In genomic region chr18:57743008-57743407, GRCh38 we compare ENCODE assay signal across 15 cellular contexts.
DNase-seq lines count a peak whose midpoint lies in the region; ATAC-seq, FAIRE-seq and TF ChIP-seq lines count a peak whose summit lies in the region.
"Had no signal": no experiment of that assay in that cellular context is flagged by ENCODE, and none has a peak within 500 bp of the region (broad histone marks: within the 10 kb centered on the region; RNA-seq: fewer than 3 reads in every experiment).

No MANE protein-coding gene starts in this region.

- no peaks in the 10 kb centered on the region for H3K36me3 ChIP-seq in breast epithelium
- no peaks in the 10 kb centered on the region for H3K36me3 ChIP-seq in keratinocyte (ENCODE audit: control insufficient read depth in 2 of 2, extremely low read depth in 1 of 2, insufficient read depth in 2 of 2, low read length in 2 of 2)
- no peaks in the 10 kb centered on the region for H3K36me3 ChIP-seq in H7 (replicated peaks; ENCODE audit: control insufficient read depth, insufficient read depth, low read length)
- H3K36me3 ChIP-seq: heart left ventricle had no signal

- no peaks in the 10 kb centered on the region for H3K4me1 ChIP-seq in breast epithelium
- peaks cover 24% of the 10 kb centered on the region for H3K4me1 ChIP-seq in keratinocyte (ENCODE audit: control insufficient read depth, extremely low read depth, insufficient read depth, low read length)
- H3K4me1 ChIP-seq: BLaER1 had no signal

- peak overlapping the region; percentile 18 for H3K4me2 ChIP-seq in keratinocyte (ENCODE audit: control insufficient read depth, extremely low read depth, insufficient read depth, low read depth, low read length)
- H3K4me2 ChIP-seq: BLaER1 had no signal

- H3K79me2 ChIP-seq in keratinocyte (ENCODE audit: control insufficient read depth, insufficient read depth, low read length) = peaks cover 4% of the 10 kb centered on the region

- no peaks in the 10 kb centered on the region for H3K27me3 ChIP-seq in breast epithelium
- no peaks in the 10 kb centered on the region for H3K27me3 ChIP-seq in keratinocyte (ENCODE audit: control insufficient read depth, extremely low read depth, insufficient read depth, low read length)
- H3K27me3 ChIP-seq in H7 (ENCODE audit: control insufficient read depth, insufficient read depth, low read length) = no peaks in the 10 kb centered on the region
- H3K27me3 ChIP-seq: BLaER1, heart left ventricle had no signal

- CTCF ChIA-PET in MCF 10A (lab: Yijun Ruan, JAX) = interaction anchor here (0.6 to 1.2 kb wide), 3 partner anchors 31 to 125 kb away, joined by 3 to 4 read pairs (median 3); no protein-coding TSS in a partner anchor

- peak; percentile 94 for FAIRE-seq in keratinocyte (lab: Jason Lieb, UNC)
- FAIRE-seq: HepG2 had no signal

- no peak for TF ChIP-seq POLR2A in breast epithelium (IDR thresholded peaks at IDR 0.05)

- POLR2A ChIA-PET in MCF 10A (lab: Yijun Ruan, JAX) = interaction anchor here (0.7 kb wide), 1 partner anchor 45 kb away, joined by 3 read pairs; no protein-coding TSS in a partner anchor

- H3K9me3 ChIP-seq in breast epithelium (no peaks in the 10 kb centered on the region), keratinocyte (ENCODE audit: control insufficient read depth, low read depth, low read length) (no peaks in the 10 kb centered on the region)

- no peak overlapping the region for H3K9ac ChIP-seq in keratinocyte (ENCODE audit: control insufficient read depth, extremely low read depth, insufficient read depth, low read length)
- H3K9ac ChIP-seq: BLaER1 had no signal

- H3K27me3 Mint-ChIP-seq in MCF 10A (ENCODE audit: insufficient read depth, unreplicated experiment) (no peaks in the 10 kb centered on the region), type B pancreatic cell (no peaks in the 10 kb centered on the region)
- H3K27me3 Mint-ChIP-seq: activated CD8-positive, alpha-beta T cell treated with anti-CD3 and anti-CD28 coated beads for 36 hours; naive thymus-derived CD4-positive, alpha-beta T cell had no signal

- H3K27ac Mint-ChIP-seq in MCF 10A (ENCODE audit: low read depth, unreplicated experiment) = peak overlapping the region; percentile 67
- H3K27ac Mint-ChIP-seq in type B pancreatic cell = peak overlapping the region; percentile 83
- H3K27ac Mint-ChIP-seq: activated CD8-positive, alpha-beta T cell treated with anti-CD3 and anti-CD28 coated beads for 36 hours; naive thymus-derived CD4-positive, alpha-beta T cell had no signal

- H3K9me1 ChIP-seq in keratinocyte (ENCODE audit: control insufficient read depth, extremely low read depth, insufficient read depth, low read length) = no peaks in the 10 kb centered on the region

- no peak for TF ChIP-seq CTCF in MCF 10A (IDR thresholded peaks at IDR 0.05; ENCODE audit: unreplicated experiment)
- no peak for TF ChIP-seq CTCF in breast epithelium (IDR thresholded peaks at IDR 0.05)
- TF ChIP-seq CTCF in astrocyte of the spinal cord (IDR thresholded peaks at IDR 0.05; ENCODE audit: low read depth, low read length) = no peak
- TF ChIP-seq CTCF in keratinocyte (optimal IDR thresholded peaks at IDR 0.05 in 1 of 3, IDR thresholded peaks at IDR 0.05 in 1 of 3, conservative IDR thresholded peaks at IDR 0.05 in 1 of 3; ENCODE audit: extremely low read depth in 1 of 3, insufficient read depth in 2 of 3, low read length in 3 of 3) = no peak
- TF ChIP-seq CTCF in type B pancreatic cell (conservative IDR thresholded peaks at IDR 0.05) = no peak

- no TSS peak for BruUV-seq in MCF 10A (replicated peaks; lab: Mats Ljungman, UMichigan)

- in situ Hi-C loops in astrocyte of the spinal cord (cut with HindIII; ENCODE audit: low sequenced_read_pairs) = no loop called here

- no peak for DNase-seq in MCF 10A (ENCODE audit: unreplicated experiment)
- DNase-seq in breast epithelium (ENCODE audit: low spot score in 2 of 2) = no peak
- peak; percentile 77 for DNase-seq in astrocyte of the spinal cord (ENCODE audit: low read depth, low spot score)
- no peak for DNase-seq in keratinocyte (ENCODE audit: low read depth, low spot score)
- no peak for DNase-seq in type B pancreatic cell (ENCODE audit: extremely low spot score, unreplicated experiment)
- DNase-seq in activated CD4-positive, alpha-beta T cell treated with anti-CD3 and anti-CD28 coated beads, Interleukin-2, amount 50 U/mL, for 4 hours = no peak
- no peak for DNase-seq in H7
- DNase-seq: activated CD8-positive, alpha-beta T cell treated with anti-CD3 and anti-CD28 coated beads for 36 hours; heart left ventricle; naive thymus-derived CD4-positive, alpha-beta T cell; NCI-H345 had no signal

- H3K4me3 Mint-ChIP-seq in MCF 10A (ENCODE audit: unreplicated experiment) (no peak overlapping the region), type B pancreatic cell (peak overlapping the region; percentile 26)
- H3K4me3 Mint-ChIP-seq: activated CD8-positive, alpha-beta T cell treated with anti-CD3 and anti-CD28 coated beads for 36 hours; naive thymus-derived CD4-positive, alpha-beta T cell had no signal

- H3K4me1 Mint-ChIP-seq in MCF 10A (ENCODE audit: insufficient read depth, unreplicated experiment) = peaks cover 16% of the 10 kb centered on the region
- H3K4me1 Mint-ChIP-seq in type B pancreatic cell (ENCODE audit: unreplicated experiment) = peaks cover 9% of the 10 kb centered on the region

- H3K27ac ChIP-seq in breast epithelium = peak overlapping the region in 1 of 2 donors; percentile 51
- peak overlapping the region; percentile 39 for H3K27ac ChIP-seq in keratinocyte (ENCODE audit: control insufficient read depth, insufficient read depth, low read length)
- H3K27ac ChIP-seq: BLaER1, SK-N-MC had no signal

- no peak overlapping the region for H2AFZ ChIP-seq in keratinocyte (ENCODE audit: control insufficient read depth, low read length)

- dilution Hi-C loops in keratinocyte (cut with MboI; ENCODE audit: extremely low pct_ligation_motif_present, low sequenced_read_pairs) = no loop called here

- no peaks in the 10 kb centered on the region for H4K20me1 ChIP-seq in keratinocyte (ENCODE audit: control insufficient read depth, extremely low read depth, insufficient read depth, low read length)

- intact Hi-C loops in MCF 10A (cut with micrococcal nuclease) (no loop called here), breast epithelium (cut with DNase I; ENCODE audit: low total_unique reads) (no loop called here)

- H3K9me3 Mint-ChIP-seq in MCF 10A (ENCODE audit: unreplicated experiment) = no peaks in the 10 kb centered on the region
- H3K9me3 Mint-ChIP-seq in type B pancreatic cell = no peaks in the 10 kb centered on the region

- no peak overlapping the region for H3K4me3 ChIP-seq in breast epithelium
- H3K4me3 ChIP-seq in astrocyte of the spinal cord (ENCODE audit: low read depth, low read length) = no peak overlapping the region
- no peak overlapping the region for H3K4me3 ChIP-seq in keratinocyte (ENCODE audit: control insufficient read depth in 2 of 3, extremely low read depth in 1 of 3, insufficient read depth in 2 of 3, low read depth in 1 of 3, low read length in 3 of 3)
- no peak overlapping the region for H3K4me3 ChIP-seq in H7 (ENCODE audit: insufficient read depth, low read depth, low read length)
- H3K4me3 ChIP-seq: BLaER1, heart left ventricle, SK-N-MC had no signal

- ATAC-seq in HG02938 (IDR thresholded peaks at IDR 0.05; ENCODE audit: unreplicated experiment) = no peak
- ATAC-seq: activated CD8-positive, alpha-beta T cell treated with anti-CD3 and anti-CD28 coated beads for 36 hours; HepG2; naive thymus-derived CD4-positive, alpha-beta T cell had no signal

- no peaks in the 10 kb centered on the region for H3K36me3 Mint-ChIP-seq in MCF 10A (ENCODE audit: insufficient read depth, unreplicated experiment)
- H3K36me3 Mint-ChIP-seq in type B pancreatic cell = peaks cover 3% of the 10 kb centered on the region
